ENCODE assay signal across 11 cellular contexts in the genomic region with DNA sequence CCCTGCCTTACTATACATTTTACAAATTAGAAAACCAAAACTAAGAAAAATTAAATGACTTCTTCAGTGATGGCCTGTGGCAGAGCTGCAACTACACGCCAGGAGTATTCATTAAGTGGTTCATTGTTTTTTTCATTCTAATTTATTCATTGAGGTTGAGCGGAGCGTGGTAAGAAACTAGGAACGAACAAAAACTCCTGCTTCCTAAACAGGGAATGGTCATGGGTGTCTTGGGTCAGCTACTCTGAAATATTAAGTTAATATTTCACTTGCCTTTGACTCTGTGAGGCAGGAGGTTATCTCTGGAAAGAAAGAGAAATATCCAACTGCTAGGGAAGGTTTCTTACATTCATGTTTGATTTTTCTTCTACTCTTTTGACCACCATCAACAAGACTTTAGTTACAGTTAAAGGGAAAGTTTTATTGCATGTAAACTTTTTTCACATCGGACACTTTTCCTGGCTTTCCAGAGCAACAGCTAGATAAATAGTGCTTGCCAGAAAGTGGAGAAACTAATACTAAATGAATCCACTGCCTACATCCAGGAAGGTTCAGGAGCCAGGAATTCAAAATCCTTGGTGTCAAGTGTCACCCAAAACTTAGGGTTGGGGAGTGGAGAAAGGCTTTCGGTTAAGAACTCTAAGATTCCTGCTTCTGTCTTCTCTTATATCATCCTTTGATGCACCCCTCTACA. TPM values are rescaled to one million over a fixed set of nuclear protein-coding genes. Genes with fewer than 3 reads are reported as not detected.
DNase-seq lines count a peak whose midpoint lies in the region; ATAC-seq and TF ChIP-seq lines count a peak whose summit lies in the region.
"Had no signal": no experiment of that assay in that cellular context is flagged by ENCODE, and none has a peak within 500 bp of the region (broad histone marks: within the 10 kb centered on the region; RNA-seq: fewer than 3 reads in every experiment).

No MANE protein-coding gene starts in this region.

- BruUV-seq in mammary epithelial cell (replicated peaks; lab: Mats Ljungman, UMichigan), result no TSS peak

- H3K27ac ChIP-seq in breast epithelium, result peak overlapping the region; percentile 84 to 94
- H3K27ac ChIP-seq in mammary epithelial cell (ENCODE audit: insufficient read depth, low read depth, low read length), result no peak overlapping the region
- H3K27ac ChIP-seq in coronary artery, result peak overlapping the region; percentile 84 to 96
- H3K27ac ChIP-seq in upper lobe of left lung, result peak overlapping the region; percentile 8 to 88 (median 82)

- H3K4me2 ChIP-seq in mammary epithelial cell (ENCODE audit: insufficient read depth, low read depth, low read length), result no peak overlapping the region

- dilution Hi-C loops in mammary epithelial cell (cut with HindIII; ENCODE audit: low sequenced_read_pairs), result no loop called here

- H3K4me1 Mint-ChIP-seq in naive B cell, result peaks cover 0 to 16% (median 9%) of the 10 kb centered on the region in 3 donors

- no peak overlapping the region for H2AFZ ChIP-seq in mammary epithelial cell (ENCODE audit: low read depth, low read length)

- in situ Hi-C loops in mammary epithelial cell (cut with MboI; ENCODE audit: low sequenced_read_pairs in 2 of 2), result no loop called here

- peak overlapping the region in 7 of 8 donors; percentile 9 to 91 (median 82) for H3K4me3 Mint-ChIP-seq in naive B cell

- H3K79me2 ChIP-seq in mammary epithelial cell (ENCODE audit: insufficient read depth, low read length), result no peaks in the 10 kb centered on the region

- no peaks in the 10 kb centered on the region for H3K36me3 Mint-ChIP-seq in naive B cell

- no peak for ATAC-seq in naive B cell (ENCODE audit: low read depth in 2 of 2)
- no peak for ATAC-seq in upper lobe of left lung (ENCODE audit: low FRiP score in 2 of 2)

- DNase-seq in breast epithelium (ENCODE audit: low spot score in 2 of 2), result no peak
- no peak for DNase-seq in mammary epithelial cell
- DNase-seq in coronary artery (ENCODE audit: low spot score), result no peak
- no peak for DNase-seq in naive B cell
- no peak for DNase-seq in upper lobe of left lung
- DNase-seq in NCI-H1105 (lab: John Stamatoyannopoulos, UW), result no peak
- no peak for DNase-seq in SHP77 (lab: John Stamatoyannopoulos, UW)
- DNase-seq in activated effector memory CD4-positive, alpha-beta T cell treated with anti-CD3 and anti-CD28 coated beads, Interleukin-2, amount 50 U/mL, for 16 hours, result no peak
- DNase-seq: small intestine; stimulated activated naive CD4-positive, alpha-beta T cell treated with Interleukin-2 at 50 U/mL for 16 hours had no signal

- WGBS in mammary epithelial cell (ENCODE audit: low coverage, missing lambda C conversion rate), result 95% methylated on average over 6 of the region's 6 CpGs
- 68 to 77% methylated on average over 6 of the region's 6 CpGs for WGBS in upper lobe of left lung, 2 donors

- H3K27ac Mint-ChIP-seq in naive B cell, result peak overlapping the region in 1 of 6 donors; percentile 64

- no peak for TF ChIP-seq EP300 in upper lobe of left lung (IDR thresholded peaks at IDR 0.05)

- H3K4me3 ChIP-seq in breast epithelium (peak overlapping the region; percentile 53 to 80 (median 60)), mammary epithelial cell (replicated peaks in 1 of 3; ENCODE audit: insufficient read depth in 1 of 3, low read depth in 2 of 3, low read length in 3 of 3) (no peak overlapping the region), coronary artery (peak overlapping the region; percentile 83), upper lobe of left lung (peak overlapping the region in 2 of 4 donors; percentile 58)

- H3K27me3 ChIP-seq in breast epithelium (no peaks in the 10 kb centered on the region), mammary epithelial cell (ENCODE audit: insufficient read depth, low read length) (no peaks in the 10 kb centered on the region), upper lobe of left lung (peaks cover 0 to 5% (median 0%) of the 10 kb centered on the region in 4 donors)

- H3K9ac ChIP-seq in mammary epithelial cell (ENCODE audit: insufficient read depth, low read length), result no peak overlapping the region

- no peaks in the 10 kb centered on the region for H3K36me3 ChIP-seq in breast epithelium
- no peaks in the 10 kb centered on the region for H3K36me3 ChIP-seq in mammary epithelial cell (ENCODE audit: insufficient read depth, low read length)
- H3K36me3 ChIP-seq in upper lobe of left lung, result no peaks in the 10 kb centered on the region

- CTCF ChIA-PET in mammary epithelial cell (lab: Charles Lee; ENCODE audit: low non-redundant PET), result no interaction called here

- intact Hi-C loops in breast epithelium (cut with DNase I; ENCODE audit: low total_unique reads) (no loop called here), mammary epithelial cell (cut with micrococcal nuclease) (no loop called here)

- H3K9me3 Mint-ChIP-seq in naive B cell, result no peaks in the 10 kb centered on the region

- TF ChIP-seq CTCF in breast epithelium (IDR thresholded peaks at IDR 0.05), result no peak
- no peak for TF ChIP-seq CTCF in mammary epithelial cell (conservative IDR thresholded peaks at IDR 0.05 in 1 of 2, IDR thresholded peaks at IDR 0.05 in 1 of 2; ENCODE audit: extremely low read depth in 1 of 2, insufficient read depth in 1 of 2, low read depth in 1 of 2, low read length in 2 of 2)
- TF ChIP-seq CTCF in coronary artery (IDR thresholded peaks at IDR 0.05), result no peak
- TF ChIP-seq CTCF in upper lobe of left lung (IDR thresholded peaks at IDR 0.05), result no peak

- H4K20me1 ChIP-seq in mammary epithelial cell (ENCODE audit: insufficient read depth, low read length), result no peaks in the 10 kb centered on the region

- H3K9me3 ChIP-seq in breast epithelium (no peaks in the 10 kb centered on the region), mammary epithelial cell (replicated peaks; ENCODE audit: insufficient read depth, low read length) (no peaks in the 10 kb centered on the region), upper lobe of left lung (no peaks in the 10 kb centered on the region)

- no peak for TF ChIP-seq POLR2A in breast epithelium (IDR thresholded peaks at IDR 0.05)
- no peak for TF ChIP-seq POLR2A in upper lobe of left lung (IDR thresholded peaks at IDR 0.05)

- no peaks in the 10 kb centered on the region for H3K4me1 ChIP-seq in breast epithelium
- peaks cover 13% of the 10 kb centered on the region for H3K4me1 ChIP-seq in mammary epithelial cell (ENCODE audit: insufficient read depth, low read length)
- peaks cover 3 to 8% (median 5%) of the 10 kb centered on the region in 4 donors for H3K4me1 ChIP-seq in upper lobe of left lung

- H3K27me3 Mint-ChIP-seq in naive B cell, result peaks cover 0 to 21% (median 4%) of the 10 kb centered on the region in 3 donors

RNA-seq across cellular contexts. Expression of a gene that starts 0.9 kb away (rescaled TPM):
- 10 to 100 TPM; 17.3 to 40.0 (median 25.4) TPM for total RNA-seq in breast epithelium
- total RNA-seq in mammary epithelial cell, result under 1 TPM; under 0.01 to 0.38 TPM
- 0.31 TPM for polyA plus RNA-seq in mammary epithelial cell
- not detected for polyA minus RNA-seq in mammary epithelial cell
- 10 to 100 TPM in 1 of 6 donors, 1 to 10 TPM in 5; 1.1 to 11.9 (median 5.4) TPM for polyA plus RNA-seq in naive B cell (ENCODE audit: low read depth in 6 of 6)
- 10 to 100 TPM in 5 of 6 donors, 1 to 10 TPM in 1; 1.0 to 28.5 (median 15.8) TPM for total RNA-seq in upper lobe of left lung

RNA-seq across cellular contexts. Expression of a gene that starts 14.3 kb away (rescaled TPM):
- total RNA-seq in breast epithelium (not detected), mammary epithelial cell (not detected), upper lobe of left lung (not detected)
- polyA plus RNA-seq in mammary epithelial cell (not detected), naive B cell (ENCODE audit: low read depth in 6 of 6) (not detected)
- polyA minus RNA-seq in mammary epithelial cell, result not detected
- total RNA-seq: MCF 10A had no signal
- polyA plus RNA-seq: small intestine had no signal

RNA-seq across cellular contexts. Expression of a gene that starts 30.1 kb away (rescaled TPM):
- 100 to 1,000 TPM in 1 of 3 donors, 10 to 100 TPM in 1, 1 to 10 TPM in 1; 1.8 to 223 (median 46.7) TPM for total RNA-seq in breast epithelium
- 100 to 1,000 TPM in 1 of 2 donors, under 1 TPM in 1; 0.33 to 608 TPM for total RNA-seq in mammary epithelial cell
- polyA plus RNA-seq in mammary epithelial cell, result 313 TPM
- polyA minus RNA-seq in mammary epithelial cell, result 136 TPM
- under 1 TPM in 1 of 6 donors, not detected in 5; 0.74 TPM for polyA plus RNA-seq in naive B cell (ENCODE audit: low read depth in 6 of 6)
- total RNA-seq in upper lobe of left lung, result 1 to 10 TPM in 4 of 6 donors, not detected in 2; 1.8 to 7.6 (median 3.9) TPM
- total RNA-seq: MCF 10A had no signal

Comparison
In these comparisons a context has a peak if more than half of its experiments do, and no peak if none do; other contexts are left out.
1. H3K4me3 ChIP-seq: peak in breast epithelium (3 of 3) and coronary artery (single experiment); none in mammary epithelial cell (0 of 3).